In the genomic region with DNA sequence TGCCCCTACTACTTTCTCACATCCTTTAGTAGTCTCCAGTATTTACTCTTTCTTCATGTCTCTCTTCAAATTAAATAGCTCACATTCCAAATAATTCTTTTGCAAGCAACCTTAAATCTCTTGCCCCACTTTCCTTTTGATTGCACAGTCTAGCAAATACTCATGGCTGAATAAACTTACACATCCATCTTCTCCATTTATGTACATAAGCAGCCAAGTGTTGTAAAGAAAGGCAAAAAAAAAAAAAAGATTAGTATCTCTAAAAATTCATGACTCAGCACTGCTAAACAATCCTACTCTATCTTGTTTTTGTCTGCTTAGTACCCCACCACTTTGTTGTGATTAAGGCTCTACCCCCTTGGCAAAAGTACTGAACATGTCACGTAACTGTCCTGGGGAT, we compare ENCODE assay signal across 1 cellular context.
TF ChIP-seq lines count a peak whose summit lies in the region.

No MANE protein-coding gene starts in this region.

TF ChIP-seq in K562, 482 proteins besides CTCF, POLR2A, EP300 and RAD21:
- TF ChIP-seq, protein P1, sequence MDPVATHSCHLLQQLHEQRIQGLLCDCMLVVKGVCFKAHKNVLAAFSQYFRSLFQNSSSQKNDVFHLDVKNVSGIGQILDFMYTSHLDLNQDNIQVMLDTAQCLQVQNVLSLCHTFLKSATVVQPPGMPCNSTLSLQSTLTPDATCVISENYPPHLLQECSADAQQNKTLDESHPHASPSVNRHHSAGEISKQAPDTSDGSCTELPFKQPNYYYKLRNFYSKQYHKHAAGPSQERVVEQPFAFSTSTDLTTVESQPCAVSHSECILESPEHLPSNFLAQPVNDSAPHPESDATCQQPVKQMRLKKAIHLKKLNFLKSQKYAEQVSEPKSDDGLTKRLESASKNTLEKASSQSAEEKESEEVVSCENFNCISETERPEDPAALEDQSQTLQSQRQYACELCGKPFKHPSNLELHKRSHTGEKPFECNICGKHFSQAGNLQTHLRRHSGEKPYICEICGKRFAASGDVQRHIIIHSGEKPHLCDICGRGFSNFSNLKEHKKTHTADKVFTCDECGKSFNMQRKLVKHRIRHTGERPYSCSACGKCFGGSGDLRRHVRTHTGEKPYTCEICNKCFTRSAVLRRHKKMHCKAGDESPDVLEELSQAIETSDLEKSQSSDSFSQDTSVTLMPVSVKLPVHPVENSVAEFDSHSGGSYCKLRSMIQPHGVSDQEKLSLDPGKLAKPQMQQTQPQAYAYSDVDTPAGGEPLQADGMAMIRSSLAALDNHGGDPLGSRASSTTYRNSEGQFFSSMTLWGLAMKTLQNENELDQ (CRISPR knock-in tag; IDR thresholded peaks at IDR 0.05; ENCODE audit: borderline replicate concordance), result no peak
- TF ChIP-seq ZFP30 (CRISPR knock-in tag; IDR thresholded peaks at IDR 0.05; ENCODE audit: borderline replicate concordance) (no peak), ZNF316 (IDR thresholded peaks at IDR 0.05) (peak; percentile 93), C11orf30 (IDR thresholded peaks at IDR 0.05; ENCODE audit: low read depth) (peak; percentile 85), ZNF766 (CRISPR knock-in tag; conservative IDR thresholded peaks at IDR 0.05) (no peak), MAFG (tag; conservative IDR thresholded peaks at IDR 0.05) (peak; percentile 95), ZNF133 (CRISPR knock-in tag; IDR thresholded peaks at IDR 0.05) (no peak), IRF2 (CRISPR knock-in tag; IDR thresholded peaks at IDR 0.05) (no peak), BACH1 (tag; IDR thresholded peaks at IDR 0.05) (peak; percentile 66), TAF7 (tag; IDR thresholded peaks at IDR 0.05) (no peak), MAFK (IDR thresholded peaks at IDR 0.05; ENCODE audit: low read length) (peak; percentile 84), FOSL1 (tag; conservative IDR thresholded peaks at IDR 0.05) (peak; percentile 49; the same call in 1 of the 2 replicates), MAFF (IDR thresholded peaks at IDR 0.05; ENCODE audit: low read length) (peak; percentile 81), FOXJ2 (tag; IDR thresholded peaks at IDR 0.05) (peak; percentile 73), NELFE (IDR thresholded peaks at IDR 0.05; ENCODE audit: insufficient read depth, insufficient read length) (no peak), HDAC1 (IDR thresholded peaks at IDR 0.05) (no peak), NRF1 (conservative IDR thresholded peaks at IDR 0.05 in 1 of 2, IDR thresholded peaks at IDR 0.05 in 1 of 2) (no peak), ZNF274 (IDR thresholded peaks at IDR 0.05; ENCODE audit: borderline replicate concordance, low read depth, low read length) (no peak)
- TF ChIP-seq, protein P2, sequence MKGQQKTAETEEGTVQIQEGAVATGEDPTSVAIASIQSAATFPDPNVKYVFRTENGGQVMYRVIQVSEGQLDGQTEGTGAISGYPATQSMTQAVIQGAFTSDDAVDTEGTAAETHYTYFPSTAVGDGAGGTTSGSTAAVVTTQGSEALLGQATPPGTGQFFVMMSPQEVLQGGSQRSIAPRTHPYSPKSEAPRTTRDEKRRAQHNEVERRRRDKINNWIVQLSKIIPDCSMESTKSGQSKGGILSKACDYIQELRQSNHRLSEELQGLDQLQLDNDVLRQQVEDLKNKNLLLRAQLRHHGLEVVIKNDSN (CRISPR knock-in tag; IDR thresholded peaks at IDR 0.05), result no peak
- TF ChIP-seq, protein P3, sequence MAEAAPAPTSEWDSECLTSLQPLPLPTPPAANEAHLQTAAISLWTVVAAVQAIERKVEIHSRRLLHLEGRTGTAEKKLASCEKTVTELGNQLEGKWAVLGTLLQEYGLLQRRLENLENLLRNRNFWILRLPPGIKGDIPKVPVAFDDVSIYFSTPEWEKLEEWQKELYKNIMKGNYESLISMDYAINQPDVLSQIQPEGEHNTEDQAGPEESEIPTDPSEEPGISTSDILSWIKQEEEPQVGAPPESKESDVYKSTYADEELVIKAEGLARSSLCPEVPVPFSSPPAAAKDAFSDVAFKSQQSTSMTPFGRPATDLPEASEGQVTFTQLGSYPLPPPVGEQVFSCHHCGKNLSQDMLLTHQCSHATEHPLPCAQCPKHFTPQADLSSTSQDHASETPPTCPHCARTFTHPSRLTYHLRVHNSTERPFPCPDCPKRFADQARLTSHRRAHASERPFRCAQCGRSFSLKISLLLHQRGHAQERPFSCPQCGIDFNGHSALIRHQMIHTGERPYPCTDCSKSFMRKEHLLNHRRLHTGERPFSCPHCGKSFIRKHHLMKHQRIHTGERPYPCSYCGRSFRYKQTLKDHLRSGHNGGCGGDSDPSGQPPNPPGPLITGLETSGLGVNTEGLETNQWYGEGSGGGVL (CRISPR knock-in tag; IDR thresholded peaks at IDR 0.05), result no peak
- TF ChIP-seq, protein P4, sequence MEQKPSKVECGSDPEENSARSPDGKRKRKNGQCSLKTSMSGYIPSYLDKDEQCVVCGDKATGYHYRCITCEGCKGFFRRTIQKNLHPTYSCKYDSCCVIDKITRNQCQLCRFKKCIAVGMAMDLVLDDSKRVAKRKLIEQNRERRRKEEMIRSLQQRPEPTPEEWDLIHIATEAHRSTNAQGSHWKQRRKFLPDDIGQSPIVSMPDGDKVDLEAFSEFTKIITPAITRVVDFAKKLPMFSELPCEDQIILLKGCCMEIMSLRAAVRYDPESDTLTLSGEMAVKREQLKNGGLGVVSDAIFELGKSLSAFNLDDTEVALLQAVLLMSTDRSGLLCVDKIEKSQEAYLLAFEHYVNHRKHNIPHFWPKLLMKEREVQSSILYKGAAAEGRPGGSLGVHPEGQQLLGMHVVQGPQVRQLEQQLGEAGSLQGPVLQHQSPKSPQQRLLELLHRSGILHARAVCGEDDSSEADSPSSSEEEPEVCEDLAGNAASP (IDR thresholded peaks at IDR 0.05), result no peak
- TF ChIP-seq, protein P5, sequence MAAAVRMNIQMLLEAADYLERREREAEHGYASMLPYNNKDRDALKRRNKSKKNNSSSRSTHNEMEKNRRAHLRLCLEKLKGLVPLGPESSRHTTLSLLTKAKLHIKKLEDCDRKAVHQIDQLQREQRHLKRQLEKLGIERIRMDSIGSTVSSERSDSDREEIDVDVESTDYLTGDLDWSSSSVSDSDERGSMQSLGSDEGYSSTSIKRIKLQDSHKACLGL (CRISPR knock-in tag; IDR thresholded peaks at IDR 0.05; ENCODE audit: borderline replicate concordance, poor library complexity, severe bottlenecking), result no peak
- TF ChIP-seq, protein P6, sequence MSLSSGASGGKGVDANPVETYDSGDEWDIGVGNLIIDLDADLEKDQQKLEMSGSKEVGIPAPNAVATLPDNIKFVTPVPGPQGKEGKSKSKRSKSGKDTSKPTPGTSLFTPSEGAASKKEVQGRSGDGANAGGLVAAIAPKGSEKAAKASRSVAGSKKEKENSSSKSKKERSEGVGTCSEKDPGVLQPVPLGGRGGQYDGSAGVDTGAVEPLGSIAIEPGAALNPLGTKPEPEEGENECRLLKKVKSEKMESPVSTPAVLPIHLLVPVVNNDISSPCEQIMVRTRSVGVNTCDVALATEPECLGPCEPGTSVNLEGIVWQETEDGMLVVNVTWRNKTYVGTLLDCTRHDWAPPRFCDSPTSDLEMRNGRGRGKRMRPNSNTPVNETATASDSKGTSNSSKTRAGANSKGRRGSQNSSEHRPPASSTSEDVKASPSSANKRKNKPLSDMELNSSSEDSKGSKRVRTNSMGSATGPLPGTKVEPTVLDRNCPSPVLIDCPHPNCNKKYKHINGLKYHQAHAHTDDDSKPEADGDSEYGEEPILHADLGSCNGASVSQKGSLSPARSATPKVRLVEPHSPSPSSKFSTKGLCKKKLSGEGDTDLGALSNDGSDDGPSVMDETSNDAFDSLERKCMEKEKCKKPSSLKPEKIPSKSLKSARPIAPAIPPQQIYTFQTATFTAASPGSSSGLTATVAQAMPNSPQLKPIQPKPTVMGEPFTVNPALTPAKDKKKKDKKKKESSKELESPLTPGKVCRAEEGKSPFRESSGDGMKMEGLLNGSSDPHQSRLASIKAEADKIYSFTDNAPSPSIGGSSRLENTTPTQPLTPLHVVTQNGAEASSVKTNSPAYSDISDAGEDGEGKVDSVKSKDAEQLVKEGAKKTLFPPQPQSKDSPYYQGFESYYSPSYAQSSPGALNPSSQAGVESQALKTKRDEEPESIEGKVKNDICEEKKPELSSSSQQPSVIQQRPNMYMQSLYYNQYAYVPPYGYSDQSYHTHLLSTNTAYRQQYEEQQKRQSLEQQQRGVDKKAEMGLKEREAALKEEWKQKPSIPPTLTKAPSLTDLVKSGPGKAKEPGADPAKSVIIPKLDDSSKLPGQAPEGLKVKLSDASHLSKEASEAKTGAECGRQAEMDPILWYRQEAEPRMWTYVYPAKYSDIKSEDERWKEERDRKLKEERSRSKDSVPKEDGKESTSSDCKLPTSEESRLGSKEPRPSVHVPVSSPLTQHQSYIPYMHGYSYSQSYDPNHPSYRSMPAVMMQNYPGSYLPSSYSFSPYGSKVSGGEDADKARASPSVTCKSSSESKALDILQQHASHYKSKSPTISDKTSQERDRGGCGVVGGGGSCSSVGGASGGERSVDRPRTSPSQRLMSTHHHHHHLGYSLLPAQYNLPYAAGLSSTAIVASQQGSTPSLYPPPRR (CRISPR knock-in tag; IDR thresholded peaks at IDR 0.05; ENCODE audit: borderline replicate concordance), result no peak
- TF ChIP-seq, protein P7, sequence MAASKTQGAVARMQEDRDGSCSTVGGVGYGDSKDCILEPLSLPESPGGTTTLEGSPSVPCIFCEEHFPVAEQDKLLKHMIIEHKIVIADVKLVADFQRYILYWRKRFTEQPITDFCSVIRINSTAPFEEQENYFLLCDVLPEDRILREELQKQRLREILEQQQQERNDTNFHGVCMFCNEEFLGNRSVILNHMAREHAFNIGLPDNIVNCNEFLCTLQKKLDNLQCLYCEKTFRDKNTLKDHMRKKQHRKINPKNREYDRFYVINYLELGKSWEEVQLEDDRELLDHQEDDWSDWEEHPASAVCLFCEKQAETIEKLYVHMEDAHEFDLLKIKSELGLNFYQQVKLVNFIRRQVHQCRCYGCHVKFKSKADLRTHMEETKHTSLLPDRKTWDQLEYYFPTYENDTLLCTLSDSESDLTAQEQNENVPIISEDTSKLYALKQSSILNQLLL (CRISPR knock-in tag; IDR thresholded peaks at IDR 0.05; ENCODE audit: borderline replicate concordance), result no peak
TF ChIP-seq in K562: peak in this region for 8.
